In genomic region chr1:207145401-207146058, GRCh38 we compare ENCODE assay signal across 29 cellular contexts. TPM values are rescaled to one million over a fixed set of nuclear protein-coding genes. Genes with fewer than 3 reads are reported as not detected.
A peak's percentile ranks its signal among the peaks of the same experiment; 100 is the strongest.
DNase-seq lines count a peak whose midpoint lies in the region; ATAC-seq, FAIRE-seq and TF ChIP-seq lines count a peak whose summit lies in the region.
"Had no signal": no experiment of that assay in that cellular context is flagged by ENCODE, and none has a peak within 500 bp of the region (broad histone marks: within the 10 kb centered on the region; RNA-seq: fewer than 3 reads in every experiment).

No MANE protein-coding gene starts in this region.

- DNase-seq in right lobe of liver (no peak), HepG2 (ENCODE audit: low spot score) (no peak), PC-9 (no peak), globus pallidus (ENCODE audit: low spot score) (peak; percentile 3)
- no peak for DNase-seq in stimulated activated CD4-positive, alpha-beta T cell treated with anti-CD3 and anti-CD28 coated beads, Interleukin-12 subunit alpha, Interleukin-12 subunit beta, amount 100 ng/mL, for 4 hours
- no peak for DNase-seq in activated T-helper 1 cell treated with anti-CD3 and anti-CD28 coated beads, Interleukin-12 subunit alpha, Interleukin-12 subunit beta, Interleukin-2, Interleukin-4 antibody, amounts not matched to agents 30 ng/mL and 10 ng/mL and 1 ng/mL, durations not matched to agents 14 hours and 24 hours and 36 hours (ENCODE audit: low spot score)
- no peak for DNase-seq in effector memory CD8-positive, alpha-beta T cell
- DNase-seq: activated CD4-positive, alpha-beta memory T cell treated with anti-CD3 and anti-CD28 coated beads, Interleukin-2, amount 10 ng/mL, durations not matched to agents 7 days and 5 days; activated CD4-positive, CD25-positive, alpha-beta regulatory T cell; activated gamma-delta T cell; activated T-cell treated with anti-CD3 and anti-CD28 coated beads for 4 hours; BE2C; brain microvascular endothelial cell; colonic mucosa; EL; mesendoderm; naive B cell; NCI-H1694; NCI-H748 treated with DMSO at 0.1 percent for 48 hours; spleen; stomach; transverse colon had no signal

- no peak for TF ChIP-seq RAD21 in HepG2 (CRISPR knock-in tag; IDR thresholded peaks at IDR 0.05)

- TF ChIP-seq EP300 in HepG2 (IDR thresholded peaks at IDR 0.05; ENCODE audit: low read depth in 2 of 2, low read length in 2 of 2), result no peak
- no peak for TF ChIP-seq EP300 in HepG2 (CRISPR knock-in tag; IDR thresholded peaks at IDR 0.05; ENCODE audit: borderline replicate concordance)

- H3K27me3 ChIP-seq in right lobe of liver (no peaks in the 10 kb centered on the region), HepG2 (ENCODE audit: control insufficient read depth in 1 of 2, insufficient read depth in 2 of 2, low read length in 2 of 2) (no peaks in the 10 kb centered on the region), PC-9 (ENCODE audit: insufficient read depth, low read depth) (no peaks in the 10 kb centered on the region)
- H3K27me3 ChIP-seq: BE2C, brain microvascular endothelial cell, colonic mucosa, spleen, stomach, transverse colon had no signal

- TF ChIP-seq CTCF in right lobe of liver (IDR thresholded peaks at IDR 0.05) (no peak), HepG2 (CRISPR knock-in tag; IDR thresholded peaks at IDR 0.05) (no peak), PC-9 (conservative IDR thresholded peaks at IDR 0.05) (no peak)

- TF ChIP-seq POLR2A in right lobe of liver (IDR thresholded peaks at IDR 0.05) (no peak), HepG2 (IDR thresholded peaks at IDR 0.05; ENCODE audit: insufficient read depth in 1 of 2, low read depth in 2 of 2, low read length in 2 of 2) (no peak)

- WGBS in right lobe of liver (ENCODE audit: insufficient coverage, low coverage, low lambda C conversion rate, missing lambda C conversion rate), result 65% methylated on average over 3 of the region's 5 CpGs
- WGBS in HepG2 (ENCODE audit: low lambda C conversion rate), result 51% methylated on average over 5 of the region's 5 CpGs

- H3K27ac ChIP-seq in right lobe of liver (no peak overlapping the region), HepG2 (ENCODE audit: extremely low read length, insufficient read depth, low read length) (no peak overlapping the region), PC-9 (no peak overlapping the region)
- H3K27ac ChIP-seq: brain microvascular endothelial cell, colonic mucosa, stomach, transverse colon had no signal

- H3K36me3 ChIP-seq in right lobe of liver, result peaks cover 0 to 44% (median 16%) of the 10 kb centered on the region in 4 donors
- H3K36me3 ChIP-seq in HepG2 (replicated peaks in 1 of 2; ENCODE audit: control insufficient read depth in 1 of 2, insufficient read depth in 2 of 2, low read length in 2 of 2), result no peaks in the 10 kb centered on the region
- no peaks in the 10 kb centered on the region for H3K36me3 ChIP-seq in PC-9 (ENCODE audit: low read depth)
- H3K36me3 ChIP-seq: BE2C, brain microvascular endothelial cell, colonic mucosa, spleen, stomach, transverse colon had no signal

- H3F3A ChIP-seq in PC-9 (ENCODE audit: insufficient read depth, low read depth), result no peaks in the 10 kb centered on the region

- POLR2A ChIA-PET in HepG2 (lab: Yijun Ruan, JAX), result no interaction called here
- POLR2A ChIA-PET in PC-9 (lab: Charles Lee; ENCODE audit: unreplicated experiment), result no interaction called here

- H3K4me3 ChIP-seq in right lobe of liver (no peak overlapping the region), HepG2 (replicated peaks in 1 of 3; ENCODE audit: insufficient read depth in 1 of 3, low read depth in 2 of 3, low read length in 3 of 3) (no peak overlapping the region), PC-9 (no peak overlapping the region)
- H3K4me3 ChIP-seq: colonic mucosa, spleen, stomach, transverse colon had no signal

- no peak overlapping the region for H3K27ac Mint-ChIP-seq in activated T-helper 1 cell treated with anti-CD3 and anti-CD28 coated beads, Interleukin-12 subunit alpha, Interleukin-12 subunit beta, Interleukin-2, Interleukin-4 antibody, amounts not matched to agents 30 ng/mL and 10 ng/mL and 1 ng/mL, durations not matched to agents 14 hours and 24 hours and 36 hours
- no peak overlapping the region for H3K27ac Mint-ChIP-seq in effector memory CD8-positive, alpha-beta T cell
- H3K27ac Mint-ChIP-seq: activated CD4-positive, alpha-beta memory T cell treated with anti-CD3 and anti-CD28 coated beads, Interleukin-2, amount 10 ng/mL, durations not matched to agents 7 days and 5 days had no signal

- H3K4me1 Mint-ChIP-seq in activated T-helper 1 cell treated with anti-CD3 and anti-CD28 coated beads, Interleukin-12 subunit alpha, Interleukin-12 subunit beta, Interleukin-2, Interleukin-4 antibody, amounts not matched to agents 30 ng/mL and 10 ng/mL and 1 ng/mL, durations not matched to agents 14 hours and 24 hours and 36 hours (ENCODE audit: low read depth), result no peaks in the 10 kb centered on the region
- H3K4me1 Mint-ChIP-seq in effector memory CD8-positive, alpha-beta T cell (ENCODE audit: low read depth in 2 of 2), result no peaks in the 10 kb centered on the region
- H3K4me1 Mint-ChIP-seq: activated CD4-positive, alpha-beta memory T cell treated with anti-CD3 and anti-CD28 coated beads, Interleukin-2, amount 10 ng/mL, durations not matched to agents 7 days and 5 days had no signal

- H3K9me2 ChIP-seq in PC-9 (ENCODE audit: insufficient read depth), result no peaks in the 10 kb centered on the region

- CTCF ChIA-PET in HepG2 (lab: Yijun Ruan, JAX; ENCODE audit: low intra/inter-chr PET ratio, low total read pairs), result no interaction called here
- CTCF ChIA-PET in PC-9 (lab: Charles Lee), result no interaction called here

- no peak overlapping the region for H3K9ac ChIP-seq in HepG2 (ENCODE audit: insufficient read depth, low read depth, low read length)

- BruUV-seq in HepG2 (replicated peaks; lab: Mats Ljungman, UMichigan), result no TSS peak
- no TSS peak for BruUV-seq in PC-9 (replicated peaks; lab: Mats Ljungman, UMichigan)

- H3K4me1 ChIP-seq in right lobe of liver (no peaks in the 10 kb centered on the region), HepG2 (ENCODE audit: insufficient read depth, low read length) (no peaks in the 10 kb centered on the region), PC-9 (replicated peaks; ENCODE audit: insufficient read depth) (0 out of 2 replicates have a peak, but pooled peaks cover 6% of the 10 kb centered on the region)
- H3K4me1 ChIP-seq: BE2C, colonic mucosa, stomach, transverse colon had no signal

- ATAC-seq in right lobe of liver (peak; percentile 39 to 56 (median 44)), HepG2 (no peak), GM18867 (IDR thresholded peaks at IDR 0.05; ENCODE audit: unreplicated experiment) (no peak)
- no peak for ATAC-seq in effector memory CD8-positive, alpha-beta T cell (replicated peaks)
- ATAC-seq: Panc1 had no signal

- in situ Hi-C loops in HepG2 (cut with HindIII; ENCODE audit: extremely low pct_ligation_motif_present, low pct_unique_long_range_greater_than_20kb), result no loop called here

- H2AFZ ChIP-seq in HepG2 (ENCODE audit: low read length), result no peak overlapping the region
- H2AFZ ChIP-seq in PC-9, result peak overlapping the region; percentile 56

- no peak overlapping the region for H3K4me3 Mint-ChIP-seq in activated T-helper 1 cell treated with anti-CD3 and anti-CD28 coated beads, Interleukin-12 subunit alpha, Interleukin-12 subunit beta, Interleukin-2, Interleukin-4 antibody, amounts not matched to agents 30 ng/mL and 10 ng/mL and 1 ng/mL, durations not matched to agents 14 hours and 24 hours and 36 hours
- H3K4me3 Mint-ChIP-seq in effector memory CD8-positive, alpha-beta T cell, result no peak overlapping the region
- H3K4me3 Mint-ChIP-seq: activated CD4-positive, alpha-beta memory T cell treated with anti-CD3 and anti-CD28 coated beads, Interleukin-2, amount 10 ng/mL, durations not matched to agents 7 days and 5 days; naive B cell had no signal

- no peaks in the 10 kb centered on the region for H3K27me3 Mint-ChIP-seq in activated T-helper 1 cell treated with anti-CD3 and anti-CD28 coated beads, Interleukin-12 subunit alpha, Interleukin-12 subunit beta, Interleukin-2, Interleukin-4 antibody, amounts not matched to agents 30 ng/mL and 10 ng/mL and 1 ng/mL, durations not matched to agents 14 hours and 24 hours and 36 hours (ENCODE audit: insufficient read depth)
- peaks cover 36 to 50% of the 10 kb centered on the region in 2 donors for H3K27me3 Mint-ChIP-seq in effector memory CD8-positive, alpha-beta T cell

- H3K9me3 ChIP-seq in right lobe of liver (no peaks in the 10 kb centered on the region), HepG2 (ENCODE audit: low read length) (no peaks in the 10 kb centered on the region), PC-9 (ENCODE audit: insufficient read depth, low read depth) (no peaks in the 10 kb centered on the region)
- H3K9me3 ChIP-seq: BE2C, colonic mucosa, stomach, transverse colon had no signal

- no peaks in the 10 kb centered on the region for H4K20me1 ChIP-seq in HepG2 (ENCODE audit: insufficient read depth, low read length)
- H4K20me1 ChIP-seq in PC-9 (ENCODE audit: insufficient read depth), result no peaks in the 10 kb centered on the region

- intact Hi-C loops in right lobe of liver (cut with DNase I) (no loop called here), HepG2 (cut with micrococcal nuclease; ENCODE audit: unreplicated experiment) (no loop called here), PC-9 (cut with micrococcal nuclease; ENCODE audit: unreplicated experiment) (no loop called here)
- intact Hi-C loops in activated T-helper 1 cell treated with anti-CD3 and anti-CD28 coated beads, Interleukin-12 subunit alpha, Interleukin-12 subunit beta, Interleukin-2, Interleukin-4 antibody, amounts not matched to agents 30 ng/mL and 10 ng/mL and 1 ng/mL, durations not matched to agents 14 hours and 24 hours and 36 hours (cut with micrococcal nuclease), result no loop called here

- peaks cover 13% of the 10 kb centered on the region for H3K9me3 Mint-ChIP-seq in activated T-helper 1 cell treated with anti-CD3 and anti-CD28 coated beads, Interleukin-12 subunit alpha, Interleukin-12 subunit beta, Interleukin-2, Interleukin-4 antibody, amounts not matched to agents 30 ng/mL and 10 ng/mL and 1 ng/mL, durations not matched to agents 14 hours and 24 hours and 36 hours
- peaks cover 0 to 1% of the 10 kb centered on the region in 2 donors for H3K9me3 Mint-ChIP-seq in effector memory CD8-positive, alpha-beta T cell
- H3K9me3 Mint-ChIP-seq: activated CD4-positive, alpha-beta memory T cell treated with anti-CD3 and anti-CD28 coated beads, Interleukin-2, amount 10 ng/mL, durations not matched to agents 7 days and 5 days had no signal

- no peaks in the 10 kb centered on the region for H3K79me2 ChIP-seq in HepG2 (ENCODE audit: insufficient read depth, low read length)
- H3K79me2 ChIP-seq in PC-9 (ENCODE audit: low read depth), result no peaks in the 10 kb centered on the region

- no peak for FAIRE-seq in HepG2 (lab: Jason Lieb, UNC)
- FAIRE-seq: H54 had no signal

- H3K4me2 ChIP-seq in HepG2 (ENCODE audit: low read depth, low read length) (no peak overlapping the region), PC-9 (no peak overlapping the region)

- H3K36me3 Mint-ChIP-seq in activated T-helper 1 cell treated with anti-CD3 and anti-CD28 coated beads, Interleukin-12 subunit alpha, Interleukin-12 subunit beta, Interleukin-2, Interleukin-4 antibody, amounts not matched to agents 30 ng/mL and 10 ng/mL and 1 ng/mL, durations not matched to agents 14 hours and 24 hours and 36 hours (ENCODE audit: low read depth), result no peaks in the 10 kb centered on the region
- H3K36me3 Mint-ChIP-seq in effector memory CD8-positive, alpha-beta T cell (ENCODE audit: insufficient read depth), result no peaks in the 10 kb centered on the region
- H3K36me3 Mint-ChIP-seq: naive B cell had no signal

RNA-seq across cellular contexts. Expression of gene C4BPA, which starts 41.5 kb away (rescaled TPM):
- total RNA-seq in right lobe of liver (1,000 to 10,000 TPM in 3 of 6 experiments, 100 to 1,000 TPM in 3; 746 to 1,325 (median 959) TPM), HepG2 (2016; rRNA removed; fragmentation: Illumina TruSeq; extraction: Trizol) (18.7 and 32.1 TPM in 2 replicates), PC-9 (2021) (not detected in 2 replicates)
- total RNA-seq in HepG2 (2016; cell fraction: cytosol; rRNA removed; fragmentation: Illumina TruSeq; extraction: Trizol; ENCODE audit: low read depth), result 3.0 and 3.6 TPM in 2 replicates
- 20.0 and 32.8 TPM in 2 replicates for total RNA-seq in HepG2 (2016; cell fraction: insoluble cytoplasmic fraction; rRNA removed; fragmentation: Illumina TruSeq; extraction: Trizol)
- total RNA-seq in HepG2 (2016; cell fraction: membrane; rRNA removed; fragmentation: Illumina TruSeq; extraction: Trizol), result 8.4 and 8.5 TPM in 2 replicates
- total RNA-seq in HepG2 (2016; cell fraction: nucleus; rRNA removed; fragmentation: Illumina TruSeq; extraction: Trizol), result 25.3 and 31.2 TPM in 2 replicates
- 60.1 and 86.3 TPM in 2 replicates for polyA plus RNA-seq in HepG2 (2011; rRNA removed)
- polyA plus RNA-seq in HepG2 (2011; cell fraction: cytosol; rRNA removed), result 31.3 and 80.8 TPM in 2 replicates
- polyA plus RNA-seq in HepG2 (2011; cell fraction: nucleus; rRNA removed), result 20.1 and 40.4 TPM in 2 replicates
- polyA plus RNA-seq in HepG2 (2012), result 27.8 and 31.2 TPM in 2 replicates
- 3.4 and 4.2 TPM in 2 replicates for polyA plus RNA-seq in HepG2 (2016; cell fraction: cytosol; fragmentation: Illumina TruSeq; extraction: Trizol; ENCODE audit: low read depth)
- polyA plus RNA-seq in HepG2 (2016; cell fraction: insoluble cytoplasmic fraction; fragmentation: Illumina TruSeq; extraction: Trizol; ENCODE audit: low read depth), result 24.1 and 24.2 TPM in 2 replicates
- 6.7 and 8.1 TPM in 2 replicates for polyA plus RNA-seq in HepG2 (2016; cell fraction: membrane; fragmentation: Illumina TruSeq; extraction: Trizol; ENCODE audit: low read depth)
- 36.3 and 36.5 TPM in 2 replicates for polyA plus RNA-seq in HepG2 (2016; cell fraction: nucleus; fragmentation: Illumina TruSeq; extraction: Trizol; ENCODE audit: insufficient read depth, low read depth)
- 2.9 and 24.1 TPM in 2 replicates for polyA minus RNA-seq in HepG2 (2011; rRNA and poly(A)+ RNA removed; ENCODE audit: low replicate concordance)
- 15.5 and 33.3 TPM in 2 replicates for polyA minus RNA-seq in HepG2 (2011; cell fraction: cytosol; rRNA and poly(A)+ RNA removed)
- 16.2 and 28.8 TPM in 2 replicates for polyA minus RNA-seq in HepG2 (2011; cell fraction: nucleus; rRNA and poly(A)+ RNA removed)
- total RNA-seq in activated T-helper 1 cell treated with anti-CD3 and anti-CD28 coated beads, Interleukin-12 subunit alpha, Interleukin-12 subunit beta, Interleukin-2, Interleukin-4 antibody, amounts not matched to agents 30 ng/mL and 10 ng/mL and 1 ng/mL, durations not matched to agents 14 hours and 24 hours and 36 hours, result not detected in 2 replicates
- total RNA-seq: A172; activated CD4-positive, alpha-beta memory T cell treated with anti-CD3 and anti-CD28 coated beads, Interleukin-2, amount 10 ng/mL, durations not matched to agents 7 days and 5 days; SK-MEL-5; T-helper 2 cell treated with Interferon-gamma antibody and Interleukin-4, amounts not matched to agents 100 ng/mL and 5 ng/mL, for 36 hours had no signal

RNA-seq across cellular contexts. Expression of gene C4BPB, which starts 56.9 kb away (rescaled TPM):
- total RNA-seq in right lobe of liver (100 to 1,000 TPM; 156 to 328 (median 226) TPM), HepG2 (2016; rRNA removed; fragmentation: Illumina TruSeq; extraction: Trizol) (115 and 155 TPM in 2 replicates), PC-9 (2021) (1.4 and 4.2 TPM in 2 replicates)
- 32.6 and 35.5 TPM in 2 replicates for total RNA-seq in HepG2 (2016; cell fraction: cytosol; rRNA removed; fragmentation: Illumina TruSeq; extraction: Trizol; ENCODE audit: low read depth)
- 103 and 158 TPM in 2 replicates for total RNA-seq in HepG2 (2016; cell fraction: insoluble cytoplasmic fraction; rRNA removed; fragmentation: Illumina TruSeq; extraction: Trizol)
- 54.7 and 56.1 TPM in 2 replicates for total RNA-seq in HepG2 (2016; cell fraction: membrane; rRNA removed; fragmentation: Illumina TruSeq; extraction: Trizol)
- total RNA-seq in HepG2 (2016; cell fraction: nucleus; rRNA removed; fragmentation: Illumina TruSeq; extraction: Trizol), result 137 and 149 TPM in 2 replicates
- 266 and 267 TPM in 2 replicates for polyA plus RNA-seq in HepG2 (2011; rRNA removed)
- 125 and 190 TPM in 2 replicates for polyA plus RNA-seq in HepG2 (2011; cell fraction: cytosol; rRNA removed)
- 342 and 476 TPM in 2 replicates for polyA plus RNA-seq in HepG2 (2011; cell fraction: nucleus; rRNA removed)
- polyA plus RNA-seq in HepG2 (2012), result 127 and 145 TPM in 2 replicates
- 28.4 and 30.6 TPM in 2 replicates for polyA plus RNA-seq in HepG2 (2016; cell fraction: cytosol; fragmentation: Illumina TruSeq; extraction: Trizol; ENCODE audit: low read depth)
- polyA plus RNA-seq in HepG2 (2016; cell fraction: insoluble cytoplasmic fraction; fragmentation: Illumina TruSeq; extraction: Trizol; ENCODE audit: low read depth), result 83.2 and 84.7 TPM in 2 replicates
- polyA plus RNA-seq in HepG2 (2016; cell fraction: membrane; fragmentation: Illumina TruSeq; extraction: Trizol; ENCODE audit: low read depth), result 38.4 and 38.5 TPM in 2 replicates
- 222 and 224 TPM in 2 replicates for polyA plus RNA-seq in HepG2 (2016; cell fraction: nucleus; fragmentation: Illumina TruSeq; extraction: Trizol; ENCODE audit: insufficient read depth, low read depth)
- polyA minus RNA-seq in HepG2 (2011; rRNA and poly(A)+ RNA removed; ENCODE audit: low replicate concordance), result 81.3 and 321 TPM in 2 replicates
- polyA minus RNA-seq in HepG2 (2011; cell fraction: cytosol; rRNA and poly(A)+ RNA removed), result 34.7 and 50.0 TPM in 2 replicates
- polyA minus RNA-seq in HepG2 (2011; cell fraction: nucleus; rRNA and poly(A)+ RNA removed), result 175 and 265 TPM in 2 replicates
- total RNA-seq in activated T-helper 1 cell treated with anti-CD3 and anti-CD28 coated beads, Interleukin-12 subunit alpha, Interleukin-12 subunit beta, Interleukin-2, Interleukin-4 antibody, amounts not matched to agents 30 ng/mL and 10 ng/mL and 1 ng/mL, durations not matched to agents 14 hours and 24 hours and 36 hours, result 2.3 TPM in 2 replicates
- total RNA-seq: M059J, SK-MEL-5 had no signal

Comparison
In these comparisons a context has a peak if more than half of its experiments do, and no peak if none do; other contexts are left out.
1. ATAC-seq: peak in right lobe of liver (4 of 4); none in HepG2 (single experiment), GM18867 (single experiment) and effector memory CD8-positive, alpha-beta T cell (single experiment).